26 cellular contexts compared by ENCODE assay signal in the genomic region with DNA sequence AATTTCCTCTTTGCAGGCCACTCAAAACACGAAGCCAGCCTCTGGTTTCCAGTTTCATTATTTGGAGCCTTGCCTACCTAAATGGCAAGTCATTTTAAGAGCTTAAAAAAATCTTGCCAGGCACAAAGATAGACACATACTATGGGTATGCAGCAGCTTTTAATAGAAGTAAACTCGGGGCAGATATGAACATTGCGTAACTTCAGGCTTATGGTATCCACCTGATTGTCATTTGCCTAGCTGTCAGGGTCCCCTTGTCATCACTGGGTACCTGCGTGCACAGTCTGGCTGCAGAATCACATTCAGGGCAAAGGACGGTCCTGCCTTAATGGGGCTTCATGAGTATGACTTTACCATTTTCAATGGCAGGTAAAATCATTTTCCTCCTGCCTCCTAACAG.
DNase-seq lines count a peak whose midpoint lies in the region; ATAC-seq lines count a peak whose summit lies in the region.
"Had no signal": no experiment of that assay in that cellular context is flagged by ENCODE, and none has a peak within 500 bp of the region (broad histone marks: within the 10 kb centered on the region; RNA-seq: fewer than 3 reads in every experiment).

No MANE protein-coding gene starts in this region.

- intact Hi-C loops in Right ventricle myocardium inferior (cut with DNase I) = loop anchor here (1.0 kb wide), 1 partner anchor 464 kb away; no protein-coding TSS in a partner anchor
- intact Hi-C loops in cardiac septum (cut with DNase I) = loop anchor here (2.0 kb wide), 1 partner anchor 466 kb away; a partner anchor contains a TSS

- ATAC-seq in Right ventricle myocardium inferior = peak; percentile 90
- no peak for ATAC-seq in GM21737 (IDR thresholded peaks at IDR 0.05; ENCODE audit: unreplicated experiment)
- ATAC-seq: activated naive CD8-positive, alpha-beta T cell treated with anti-CD3 and anti-CD28 coated beads, Interleukin-2, amount 50 U/mL, for 24 hours; CD8-positive, alpha-beta T cell; effector memory CD8-positive, alpha-beta T cell; GM23338; left colon; Panc1 had no signal

- no peak for DNase-seq in Right ventricle myocardium inferior (ENCODE audit: missing footprints)
- DNase-seq in cardiac septum (ENCODE audit: low spot score) = no peak
- peak; percentile 29 for DNase-seq in fibroblast of gingiva (ENCODE audit: low read depth)
- peak; percentile 57 for DNase-seq in myocyte (ENCODE audit: low read depth)
- no peak for DNase-seq in cerebellar cortex (ENCODE audit: low spot score)
- no peak for DNase-seq in activated CD4-positive, alpha-beta T cell treated with anti-CD3 and anti-CD28 coated beads for 1 hour
- DNase-seq in activated naive CD4-positive, alpha-beta T cell treated with anti-CD3 and anti-CD28 coated beads, Interleukin-2, amount 50 U/mL, for 16 hours = no peak
- DNase-seq: 8988T; activated CD8-positive, alpha-beta memory T cell treated with anti-CD3 and anti-CD28 coated beads for 24 hours; activated gamma-delta T cell; activated naive CD8-positive, alpha-beta T cell treated with anti-CD3 and anti-CD28 coated beads, Interleukin-2, amount 50 U/mL, for 24 hours; activated T-cell treated with anti-CD3 and anti-CD28 coated beads, Interleukin-2, amount 50 U/mL, for 1 hour; CD8-positive, alpha-beta T cell; DMS153; effector memory CD8-positive, alpha-beta T cell; Kasumi-1; left colon; mesenchymal stem cell; NCI-H187 treated with DMSO at 0.1 percent for 48 hours; NCI-H524 treated with DMSO at 0.1 percent for 48 hours; SJCRH30; stimulated activated CD4-positive, alpha-beta T cell treated with anti-CD3 and anti-CD28 coated beads, Interleukin-12 subunit alpha, Interleukin-12 subunit beta, amount 100 ng/mL, for 4 hours; thyroid gland had no signal

Comparison
In these comparisons a context has a peak if more than half of its experiments do, and no peak if none do; other contexts are left out.
1. DNase-seq: peak in fibroblast of gingiva (single experiment) and myocyte (single experiment); none in Right ventricle myocardium inferior (single experiment), cardiac septum (single experiment), cerebellar cortex (single experiment), activated CD4-positive, alpha-beta T cell treated with anti-CD3 and anti-CD28 coated beads for 1 hour (single experiment) and activated naive CD4-positive, alpha-beta T cell treated with anti-CD3 and anti-CD28 coated beads, Interleukin-2, amount 50 U/mL, for 16 hours (single experiment).